In genomic region chr21:46646541-46647154, GRCh38 we compare ENCODE assay signal across 31 cellular contexts. TPM values are rescaled to one million over a fixed set of nuclear protein-coding genes. Genes with fewer than 3 reads are reported as not detected.
DNase-seq lines count a peak whose midpoint lies in the region; ATAC-seq and TF ChIP-seq lines count a peak whose summit lies in the region.
"Had no signal": no experiment of that assay in that cellular context is flagged by ENCODE, and none has a peak within 500 bp of the region (broad histone marks: within the 10 kb centered on the region; RNA-seq: fewer than 3 reads in every experiment).

No MANE protein-coding gene starts in this region.

- peaks cover 95% of the 10 kb centered on the region for H3K36me3 Mint-ChIP-seq in activated T-cell treated with anti-CD3 and anti-CD28 coated beads, Interleukin-2, amount 50 U/mL, for 24 hours (ENCODE audit: low read depth)
- H3K36me3 Mint-ChIP-seq in activated CD8-positive, alpha-beta T cell treated with anti-CD3 and anti-CD28 coated beads, Interleukin-2, amount 10 ng/mL, durations not matched to agents 7 days and 5 days (ENCODE audit: low read depth), result peaks cover 86% of the 10 kb centered on the region
- H3K36me3 Mint-ChIP-seq in naive thymus-derived CD8-positive, alpha-beta T cell, result peaks cover 4 to 96% (median 66%) of the 10 kb centered on the region in 3 donors

- ATAC-seq in activated CD8-positive, alpha-beta T cell treated with anti-CD3 and anti-CD28 coated beads, Interleukin-2, amount 10 ng/mL, durations not matched to agents 7 days and 5 days, result no peak
- ATAC-seq in naive thymus-derived CD8-positive, alpha-beta T cell, result peak in 1 of 2 donors; percentile 35
- ATAC-seq in HG03159 (IDR thresholded peaks at IDR 0.05; ENCODE audit: unreplicated experiment), result no peak
- ATAC-seq: heart left ventricle, right cardiac atrium had no signal

- no peak overlapping the region for H3K4me3 ChIP-seq in HEK293 (ENCODE audit: low read depth, low read length)
- H3K4me3 ChIP-seq: BLaER1 treated with 17β-estradiol and CSF1 and Interleukin-3, amounts not matched to agents 10 nM and 100 nM; heart left ventricle; lung; Peyer's patch; transverse colon had no signal

- H3K27ac Mint-ChIP-seq in activated T-cell treated with anti-CD3 and anti-CD28 coated beads, Interleukin-2, amount 50 U/mL, for 24 hours, result peak overlapping the region; percentile 63
- no peak overlapping the region for H3K27ac Mint-ChIP-seq in activated CD8-positive, alpha-beta T cell treated with anti-CD3 and anti-CD28 coated beads, Interleukin-2, amount 10 ng/mL, durations not matched to agents 7 days and 5 days
- peak overlapping the region; percentile 17 to 85 (median 71) for H3K27ac Mint-ChIP-seq in naive thymus-derived CD8-positive, alpha-beta T cell
- H3K27ac Mint-ChIP-seq: activated CD4-positive, alpha-beta memory T cell treated with anti-CD3 and anti-CD28 coated beads, Interleukin-2, amount 10 ng/mL, durations not matched to agents 7 days and 5 days had no signal

- H3K4me3 Mint-ChIP-seq in activated T-cell treated with anti-CD3 and anti-CD28 coated beads, Interleukin-2, amount 50 U/mL, for 24 hours, result no peak overlapping the region
- H3K4me3 Mint-ChIP-seq in activated CD8-positive, alpha-beta T cell treated with anti-CD3 and anti-CD28 coated beads, Interleukin-2, amount 10 ng/mL, durations not matched to agents 7 days and 5 days, result no peak overlapping the region
- H3K4me3 Mint-ChIP-seq in naive thymus-derived CD8-positive, alpha-beta T cell, result peak overlapping the region in 9 of 10 donors; percentile 19 to 49 (median 37)
- H3K4me3 Mint-ChIP-seq: activated CD4-positive, alpha-beta memory T cell treated with anti-CD3 and anti-CD28 coated beads, Interleukin-2, amount 10 ng/mL, durations not matched to agents 7 days and 5 days had no signal

- H3K9me3 Mint-ChIP-seq in activated T-cell treated with anti-CD3 and anti-CD28 coated beads, Interleukin-2, amount 50 U/mL, for 24 hours, result peaks cover 2% of the 10 kb centered on the region
- H3K9me3 Mint-ChIP-seq in activated CD8-positive, alpha-beta T cell treated with anti-CD3 and anti-CD28 coated beads, Interleukin-2, amount 10 ng/mL, durations not matched to agents 7 days and 5 days (ENCODE audit: insufficient read depth), result peaks cover 3% of the 10 kb centered on the region
- H3K9me3 Mint-ChIP-seq in naive thymus-derived CD8-positive, alpha-beta T cell, result peaks cover 0 to 2% (median 0%) of the 10 kb centered on the region in 9 donors
- H3K9me3 Mint-ChIP-seq: activated CD4-positive, alpha-beta memory T cell treated with anti-CD3 and anti-CD28 coated beads, Interleukin-2, amount 10 ng/mL, durations not matched to agents 7 days and 5 days had no signal

- CTCF ChIA-PET in HEK293 (lab: Yijun Ruan, JAX), result interaction anchor here (0.6 to 1.5 kb wide), 2 partner anchors 13 to 21 kb away, joined by 3 to 4 read pairs; no protein-coding TSS in a partner anchor
- CTCF ChIA-PET in activated CD8-positive, alpha-beta T cell treated with anti-CD3 and anti-CD28 coated beads, Interleukin-2, amount 10 ng/mL, durations not matched to agents 7 days and 5 days (lab: Charles Lee), result interaction anchor here (1.1 kb wide), 1 partner anchor 9 kb away, joined by 3 read pairs; no protein-coding TSS in a partner anchor

- TF ChIP-seq CTCF in HEK293 (tag by site-specific recombination; IDR thresholded peaks at IDR 0.05), result no peak

- no peak overlapping the region for H3K27ac ChIP-seq in HEK293 (ENCODE audit: extremely low read depth, low read depth, low read length)
- H3K27ac ChIP-seq: BLaER1 treated with 17β-estradiol and CSF1 and Interleukin-3, amounts not matched to agents 10 nM and 100 nM; heart left ventricle; Peyer's patch; transverse colon had no signal

- POLR2A ChIA-PET in HEK293 (lab: Yijun Ruan, JAX), result interaction anchor here (2.7 kb wide), 1 partner anchor 11 kb away, joined by 14 read pairs; the partner anchor contains the start of gene PRMT2
- POLR2A ChIA-PET in activated CD8-positive, alpha-beta T cell treated with anti-CD3 and anti-CD28 coated beads, Interleukin-2, amount 10 ng/mL, durations not matched to agents 7 days and 5 days (lab: Charles Lee), result no interaction called here
- POLR2A ChIA-PET in naive thymus-derived CD8-positive, alpha-beta T cell (lab: Charles Lee), result interaction anchor here (0.8 to 2.5 kb wide), 3 partner anchors 10 to 115 kb away, joined by 3 to 11 read pairs (median 5); no protein-coding TSS in a partner anchor

- H3K9me3 ChIP-seq in HEK293 (ENCODE audit: control insufficient read depth, insufficient read depth, low read depth, low read length), result no peaks in the 10 kb centered on the region
- H3K9me3 ChIP-seq: heart left ventricle, Peyer's patch, transverse colon had no signal

- peaks cover 21 to 77% of the 10 kb centered on the region in 2 experiments for H3K36me3 ChIP-seq in HEK293 (ENCODE audit: control insufficient read depth in 2 of 2, insufficient read depth in 1 of 2, low read length in 2 of 2)

- H3K27me3 Mint-ChIP-seq in activated T-cell treated with anti-CD3 and anti-CD28 coated beads, Interleukin-2, amount 50 U/mL, for 24 hours, result no peaks in the 10 kb centered on the region
- no peaks in the 10 kb centered on the region for H3K27me3 Mint-ChIP-seq in activated CD8-positive, alpha-beta T cell treated with anti-CD3 and anti-CD28 coated beads, Interleukin-2, amount 10 ng/mL, durations not matched to agents 7 days and 5 days (ENCODE audit: low read depth)
- H3K27me3 Mint-ChIP-seq in naive thymus-derived CD8-positive, alpha-beta T cell, result no peaks in the 10 kb centered on the region
- H3K27me3 Mint-ChIP-seq: activated CD4-positive, alpha-beta memory T cell treated with anti-CD3 and anti-CD28 coated beads, Interleukin-2, amount 10 ng/mL, durations not matched to agents 7 days and 5 days had no signal

- no peaks in the 10 kb centered on the region for H3K4me1 ChIP-seq in HEK293 (ENCODE audit: control insufficient read depth, insufficient read depth, low read length)
- H3K4me1 ChIP-seq: BLaER1 treated with 17β-estradiol and CSF1 and Interleukin-3, amounts not matched to agents 10 nM and 100 nM; Peyer's patch; transverse colon had no signal

- DNase-seq in activated T-cell treated with anti-CD3 and anti-CD28 coated beads, Interleukin-2, amount 50 U/mL, for 24 hours, result no peak
- DNase-seq in activated T-cell treated with anti-CD3 and anti-CD28 coated beads, Interleukin-2, amount 50 U/mL, for 1 hour, result no peak
- peak; percentile 9 for DNase-seq in activated CD8-positive, alpha-beta T cell treated with anti-CD3 and anti-CD28 coated beads, Interleukin-2, amount 10 ng/mL, durations not matched to agents 7 days and 5 days
- no peak for DNase-seq in naive thymus-derived CD8-positive, alpha-beta T cell
- DNase-seq in effector CD8-positive, alpha-beta T cell (lab: John Stamatoyannopoulos, UW), result no peak
- DNase-seq: activated CD4-positive, alpha-beta memory T cell treated with anti-CD3 and anti-CD28 coated beads, Interleukin-2, amount 10 ng/mL, durations not matched to agents 7 days and 5 days; activated CD4-positive, CD25-positive, alpha-beta regulatory T cell; activated naive CD4-positive, alpha-beta T cell treated with Interleukin-2 at 50 U/mL for 16 hours; anterior cingulate cortex; DND-41; effector CD4-positive, alpha-beta T cell; foreskin fibroblast; H7; heart left ventricle; KBM-7; NCI-H1105 treated with DMSO at 0.1 percent for 48 hours; NCI-H2081; NCI-H510A treated with DMSO at 0.1 percent for 48 hours; Peyer's patch; right cardiac atrium; SIG-M5; stimulated activated CD4-positive, alpha-beta T cell treated with anti-CD3 and anti-CD28 coated beads, Interleukin-2, amount 100 ng/mL, for 24 hours; T-helper 1 cell; transverse colon had no signal

- H3K4me1 Mint-ChIP-seq in activated T-cell treated with anti-CD3 and anti-CD28 coated beads, Interleukin-2, amount 50 U/mL, for 24 hours (ENCODE audit: low read depth), result peaks cover 32% of the 10 kb centered on the region
- H3K4me1 Mint-ChIP-seq in activated CD8-positive, alpha-beta T cell treated with anti-CD3 and anti-CD28 coated beads, Interleukin-2, amount 10 ng/mL, durations not matched to agents 7 days and 5 days (ENCODE audit: low read depth), result peaks cover 10% of the 10 kb centered on the region
- H3K4me1 Mint-ChIP-seq in naive thymus-derived CD8-positive, alpha-beta T cell, result peaks cover 16 to 85% (median 55%) of the 10 kb centered on the region in 4 donors

TF ChIP-seq in HEK293, 187 proteins besides CTCF, POLR2A, EP300 and RAD21 (continues in another document):
- TF ChIP-seq ZEB2 (tag by site-specific recombination; IDR thresholded peaks at IDR 0.05) (no peak), SP7 (tag by site-specific recombination; IDR thresholded peaks at IDR 0.05) (peak; percentile 97), ZBTB48 (tag by site-specific recombination; IDR thresholded peaks at IDR 0.05) (no peak), ZNF560 (tag by site-specific recombination; IDR thresholded peaks at IDR 0.05; ENCODE audit: borderline replicate concordance) (no peak), ZNF169 (tag by site-specific recombination; IDR thresholded peaks at IDR 0.05) (no peak), ZNF513 (tag by site-specific recombination; IDR thresholded peaks at IDR 0.05) (no peak)

RNA-seq across cellular contexts. Expression of gene PRMT2, which starts 11.2 kb away (rescaled TPM):
- total RNA-seq in activated CD8-positive, alpha-beta T cell treated with anti-CD3 and anti-CD28 coated beads, Interleukin-2, amount 10 ng/mL, durations not matched to agents 7 days and 5 days, result 100 to 1,000 TPM; 110 to 117 TPM
- 100 to 1,000 TPM; 369 to 376 TPM for total RNA-seq in naive thymus-derived CD8-positive, alpha-beta T cell
- 100 to 1,000 TPM; 358 to 485 (median 396) TPM for polyA plus RNA-seq in naive thymus-derived CD8-positive, alpha-beta T cell

RNA-seq across cellular contexts. Expression of gene S100B, which starts 41.8 kb away (rescaled TPM):
- total RNA-seq in activated CD8-positive, alpha-beta T cell treated with anti-CD3 and anti-CD28 coated beads, Interleukin-2, amount 10 ng/mL, durations not matched to agents 7 days and 5 days, result 1 to 10 TPM; 8.5 to 9.5 TPM
- total RNA-seq in naive thymus-derived CD8-positive, alpha-beta T cell, result 10 to 100 TPM; 73.4 to 73.5 TPM
- polyA plus RNA-seq in naive thymus-derived CD8-positive, alpha-beta T cell, result 100 to 1,000 TPM in 2 of 3 donors, 10 to 100 TPM in 1; 92.4 to 271 (median 227) TPM
- total RNA-seq: activated CD4-positive, alpha-beta memory T cell treated with anti-CD3 and anti-CD28 coated beads, Interleukin-2, amount 10 ng/mL, durations not matched to agents 7 days and 5 days; bronchial epithelial cell; MCF 10A had no signal
- polyA plus RNA-seq: AG04450 had no signal

Comparison
In these comparisons a context has a peak if more than half of its experiments do, and no peak if none do; other contexts are left out.
1. H3K4me3 Mint-ChIP-seq: peak in naive thymus-derived CD8-positive, alpha-beta T cell (9 of 10); none in activated T-cell treated with anti-CD3 and anti-CD28 coated beads, Interleukin-2, amount 50 U/mL, for 24 hours (single experiment) and activated CD8-positive, alpha-beta T cell treated with anti-CD3 and anti-CD28 coated beads, Interleukin-2, amount 10 ng/mL, durations not matched to agents 7 days and 5 days (single experiment).
2. RNA of gene S100B, which starts 41.8 kb away (total RNA-seq): 73.4 to 73.5 TPM in naive thymus-derived CD8-positive, alpha-beta T cell; 8.5 to 9.5 TPM in activated CD8-positive, alpha-beta T cell treated with anti-CD3 and anti-CD28 coated beads, Interleukin-2, amount 10 ng/mL, durations not matched to agents 7 days and 5 days; every median in the first group is over 4 times any median in the second.